ENCODE assay signal across 30 cellular contexts in the genomic region with DNA sequence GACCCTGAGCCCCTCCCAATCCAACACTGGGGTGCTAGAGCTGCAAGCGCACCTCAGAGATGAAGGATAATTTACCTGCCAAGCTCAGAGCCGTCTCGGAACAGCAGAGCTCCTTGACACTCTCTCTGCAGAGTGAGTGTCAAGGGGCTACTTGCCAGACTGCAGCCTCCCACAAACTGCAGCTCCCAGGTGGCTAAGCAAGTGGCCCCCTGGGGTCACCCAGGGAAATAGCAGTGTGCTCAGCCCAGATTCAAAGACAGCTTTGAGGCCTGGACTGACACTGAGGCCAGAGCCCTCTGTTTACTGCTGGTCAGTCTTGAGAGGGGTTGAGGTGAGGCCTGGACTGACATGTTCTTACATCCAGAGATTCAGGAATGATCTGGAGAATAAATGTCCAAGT. TPM values are rescaled to one million over a fixed set of nuclear protein-coding genes. Genes with fewer than 3 reads are reported as not detected.
"Had no signal": no experiment of that assay in that cellular context is flagged by ENCODE, and none has a peak within 500 bp of the region (broad histone marks: within the 10 kb centered on the region; RNA-seq: fewer than 3 reads in every experiment).

No MANE protein-coding gene starts in this region.

- H3K36me3 Mint-ChIP-seq: naive B cell; naive thymus-derived CD8-positive, alpha-beta T cell; natural killer cell treated with Interleukin-12 subunit alpha and Interleukin-12 subunit beta and Interleukin-15 and Interleukin-18, amount 100 ng/mL, for 72 hours had no signal

- H3K79me2 ChIP-seq: parathyroid adenoma had no signal

- H2AFZ ChIP-seq: parathyroid adenoma had no signal

- H3K4me3 ChIP-seq: ovary, psoas muscle, skin epidermis, smooth muscle cell, spleen, thoracic aorta, thyroid gland, tibial nerve, upper lobe of left lung, vagina had no signal

- H3K27me3 ChIP-seq: ovary, spleen, thyroid gland, tibial nerve, upper lobe of left lung, vagina had no signal

- ATAC-seq: naive thymus-derived CD8-positive, alpha-beta T cell; psoas muscle; right cardiac atrium; stimulated activated naive CD8-positive, alpha-beta T cell treated with anti-CD3 and anti-CD28 coated beads, Interleukin-15, Interleukin-2, amounts not matched to agents 100 U/mL and 50 U/mL, for 24 hours had no signal

- H3K9ac ChIP-seq: parathyroid adenoma had no signal

- H3K36me3 ChIP-seq: ovary, spleen, thoracic aorta, thyroid gland, tibial nerve, upper lobe of left lung, vagina had no signal

- H3K4me1 ChIP-seq: parathyroid adenoma, psoas muscle, spleen, thyroid gland, tibial nerve, upper lobe of left lung, vagina had no signal

- H3K9me3 ChIP-seq: ovary, psoas muscle, spleen, thoracic aorta, thyroid gland, tibial nerve, upper lobe of left lung, vagina had no signal

- H3K9me3 Mint-ChIP-seq: naive thymus-derived CD8-positive, alpha-beta T cell; natural killer cell treated with Interleukin-12 subunit alpha and Interleukin-12 subunit beta and Interleukin-15 and Interleukin-18, amount 100 ng/mL, for 72 hours; nephron progenitor cell; neural crest cell; stimulated activated naive CD8-positive, alpha-beta T cell treated with anti-CD3 and anti-CD28 coated beads, Interleukin-15, amount 100 ng/mL, for 72 hours had no signal

- H3K4me3 Mint-ChIP-seq: naive B cell; naive thymus-derived CD8-positive, alpha-beta T cell; natural killer cell treated with Interleukin-12 subunit alpha and Interleukin-12 subunit beta and Interleukin-15 and Interleukin-18, amount 100 ng/mL, for 72 hours; nephron progenitor cell; neural crest cell; stimulated activated naive CD8-positive, alpha-beta T cell treated with anti-CD3 and anti-CD28 coated beads, Interleukin-15, amount 100 ng/mL, for 72 hours had no signal

- H3K27ac Mint-ChIP-seq: naive B cell; natural killer cell treated with Interleukin-12 subunit alpha and Interleukin-12 subunit beta and Interleukin-15 and Interleukin-18, amount 100 ng/mL, for 72 hours; nephron progenitor cell; progenitor cell of endocrine pancreas; stimulated activated naive CD8-positive, alpha-beta T cell treated with anti-CD3 and anti-CD28 coated beads, Interleukin-15, amount 100 ng/mL, for 72 hours had no signal

- H3K27me3 Mint-ChIP-seq: progenitor cell of endocrine pancreas had no signal

- H3K27ac ChIP-seq: ovary, parathyroid adenoma, psoas muscle, skin epidermis, spleen, thoracic aorta, thyroid gland, tibial nerve, upper lobe of left lung, vagina had no signal

- DNase-seq: naive B cell; naive thymus-derived CD8-positive, alpha-beta T cell; nephron progenitor cell; occipital lobe; ovary; posterior cingulate gyrus; psoas muscle; right cardiac atrium; spleen; stimulated activated CD4-positive, alpha-beta T cell treated with anti-CD3 and anti-CD28 coated beads, Interleukin-12 subunit alpha, Interleukin-12 subunit beta, amount 100 ng/mL, for 4 hours; stimulated activated CD4-positive, alpha-beta T cell treated with anti-CD3 and anti-CD28 coated beads, Interleukin-1b, Interleukin-23, amount 100 ng/mL, for 48 hours; stimulated activated CD4-positive, alpha-beta T cell treated with anti-CD3 and anti-CD28 coated beads, Interleukin-4, amount 100 ng/mL, for 1 hour; stimulated activated CD4-positive, alpha-beta T cell treated with anti-CD3 and anti-CD28 coated beads, Interleukin-4, amount 100 ng/mL, for 4 hours; stimulated activated CD8-positive, alpha-beta memory T cell treated with anti-CD3 and anti-CD28 coated beads, Interleukin-4, amount 100 ng/mL, for 48 hours; stimulated activated naive CD4-positive, alpha-beta T cell; stimulated activated naive CD8-positive, alpha-beta T cell treated with anti-CD3 and anti-CD28 coated beads, Interleukin-15, amount 100 ng/mL, for 72 hours; stimulated activated naive CD8-positive, alpha-beta T cell treated with anti-CD3 and anti-CD28 coated beads, Interleukin-15, Interleukin-2, amounts not matched to agents 100 U/mL and 50 U/mL, for 24 hours; thyroid gland; trophoblast cell; upper lobe of left lung had no signal

- H3K4me1 Mint-ChIP-seq: naive B cell; neural crest cell; stimulated activated naive CD8-positive, alpha-beta T cell treated with anti-CD3 and anti-CD28 coated beads, Interleukin-15, amount 100 ng/mL, for 72 hours had no signal

- H3K4me2 ChIP-seq: smooth muscle cell had no signal

- FAIRE-seq: urothelium cell line had no signal

RNA-seq across cellular contexts. Expression of gene GJA1, which starts 46.0 kb away (rescaled TPM):
- total RNA-seq: naive thymus-derived CD8-positive, alpha-beta T cell; natural killer cell treated with Interleukin-12 subunit alpha and Interleukin-12 subunit beta and Interleukin-15 and Interleukin-18, amount 100 ng/mL, for 72 hours had no signal
- polyA plus RNA-seq: naive thymus-derived CD8-positive, alpha-beta T cell had no signal
